Comparison of ENCODE assay signal across 8 cellular contexts in the genomic region with DNA sequence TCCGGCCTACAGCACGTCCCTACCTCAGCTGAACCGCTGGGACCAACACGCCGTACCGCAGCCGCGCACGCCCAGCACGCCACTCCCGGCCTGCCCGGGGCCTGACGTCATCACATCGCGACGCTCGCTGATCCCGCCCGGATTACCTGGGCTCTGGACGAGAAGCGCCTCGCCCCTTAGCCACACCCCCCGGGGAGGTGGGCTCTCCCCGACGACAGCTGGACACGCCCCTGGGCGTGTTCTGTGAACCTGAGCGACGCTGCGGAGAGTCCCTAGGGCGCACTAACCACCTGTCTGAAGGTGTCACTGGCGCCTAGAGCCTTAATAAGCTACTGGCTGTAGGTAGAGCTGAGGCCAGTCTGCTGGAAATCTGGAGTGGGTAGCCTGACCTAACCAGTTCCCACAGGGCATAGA. TPM values are rescaled to one million over a fixed set of nuclear protein-coding genes. Genes with fewer than 3 reads are reported as not detected.
A peak's percentile ranks its signal among the peaks of the same experiment; 100 is the strongest.
DNase-seq lines count a peak whose midpoint lies in the region; ATAC-seq and TF ChIP-seq lines count a peak whose summit lies in the region.
"Not testable (repeated sequence)": the region's sequence is repeated elsewhere in the genome, so short reads cannot be mapped to it uniquely, and the experiment has no call there.

Gene ZNG1A (minus strand): TSS at position 87 of the 414 bp plus-strand sequence. CDS start 87 bp downstream, outside the sequence.

- not testable (repeated sequence) for H3K4me2 ChIP-seq in MM.1S (ENCODE audit: low read depth, low read length)

- not testable (repeated sequence) for H3K36me3 Mint-ChIP-seq in CD8-positive, alpha-beta T cell; dendritic cell treated with granulocyte-macrophage colony-stimulating factor and Interleukin-4, amounts not matched to agents 40 ng/mL and 50 ng/mL, for 4 days (ENCODE audit: low read depth); stimulated activated memory B cell treated with anti-CD40 and anti-IgM and Interleukin-4, amounts not matched to agents 10 μg/mL and 1 μg/mL and 100 μg/mL, for 72 hours

- peak within 1 kb of the TSS; percentile 71 for H3K4me3 Mint-ChIP-seq in CD8-positive, alpha-beta T cell
- peak within 1 kb of the TSS; percentile 84 for H3K4me3 Mint-ChIP-seq in dendritic cell treated with granulocyte-macrophage colony-stimulating factor and Interleukin-4, amounts not matched to agents 40 ng/mL and 50 ng/mL, for 4 days
- H3K4me3 Mint-ChIP-seq in stimulated activated memory B cell treated with anti-CD40 and anti-IgM and Interleukin-4, amounts not matched to agents 10 μg/mL and 1 μg/mL and 100 μg/mL, for 72 hours = peak within 1 kb of the TSS; percentile 87

- not testable (repeated sequence) for TF ChIP-seq CTCF in CD8-positive, alpha-beta T cell (IDR thresholded peaks at IDR 0.05)
- TF ChIP-seq CTCF in MM.1S (IDR thresholded peaks at IDR 0.05; ENCODE audit: low read length) = peak; percentile 9; the same call in 1 of the 2 replicates

- not testable (repeated sequence) for H3K4me1 ChIP-seq in CD8-positive, alpha-beta T cell (ENCODE audit: insufficient read depth, low read length); MM.1S (ENCODE audit: low read length); iPS-20b (ENCODE audit: insufficient read depth, low read length)

- not testable (repeated sequence) for H2AFZ ChIP-seq in MM.1S (ENCODE audit: low read length)

- peak within 1 kb of the TSS; percentile 90 for H3K27ac Mint-ChIP-seq in CD8-positive, alpha-beta T cell
- peak within 1 kb of the TSS; percentile 88 for H3K27ac Mint-ChIP-seq in dendritic cell treated with granulocyte-macrophage colony-stimulating factor and Interleukin-4, amounts not matched to agents 40 ng/mL and 50 ng/mL, for 4 days
- peak within 1 kb of the TSS; percentile 83 for H3K27ac Mint-ChIP-seq in stimulated activated memory B cell treated with anti-CD40 and anti-IgM and Interleukin-4, amounts not matched to agents 10 μg/mL and 1 μg/mL and 100 μg/mL, for 72 hours

- intact Hi-C loops in CD8-positive, alpha-beta T cell (cut with DNase I, micrococcal nuclease) = loop anchor here in 1 of 2 experiments (5.0 kb wide), 1 partner anchor 103 kb away; no protein-coding TSS in a partner anchor
- intact Hi-C loops in dendritic cell treated with granulocyte-macrophage colony-stimulating factor and Interleukin-4, amounts not matched to agents 40 ng/mL and 50 ng/mL, for 4 days (cut with micrococcal nuclease) = not testable (repeated sequence)

- H3K36me3 ChIP-seq in CD8-positive, alpha-beta T cell (ENCODE audit: insufficient read depth, low read length); MM.1S (replicated peaks; ENCODE audit: insufficient read depth, low read length); iPS-20b (ENCODE audit: insufficient read depth, low read depth, low read length): not testable (repeated sequence)

- CTCF ChIA-PET in CD8-positive, alpha-beta T cell (lab: Charles Lee) = not testable (repeated sequence)

- H3K9ac ChIP-seq in MM.1S (ENCODE audit: low read length); iPS-20b (ENCODE audit: low read depth, low read length): not testable (repeated sequence)

- POLR2A ChIA-PET in CD8-positive, alpha-beta T cell (lab: Charles Lee) = not testable (repeated sequence)

- H3K27me3 Mint-ChIP-seq in CD8-positive, alpha-beta T cell (ENCODE audit: low read depth); dendritic cell treated with granulocyte-macrophage colony-stimulating factor and Interleukin-4, amounts not matched to agents 40 ng/mL and 50 ng/mL, for 4 days; stimulated activated memory B cell treated with anti-CD40 and anti-IgM and Interleukin-4, amounts not matched to agents 10 μg/mL and 1 μg/mL and 100 μg/mL, for 72 hours: not testable (repeated sequence)

- not testable (repeated sequence) for H3K27me3 ChIP-seq in CD8-positive, alpha-beta T cell (ENCODE audit: insufficient read depth, low read length); MM.1S (replicated peaks; ENCODE audit: insufficient read depth, low read length); iPS-20b (ENCODE audit: insufficient read depth, low read length)

- peak; percentile 55 to 90 (median 73) for DNase-seq in CD8-positive, alpha-beta T cell
- DNase-seq in MM.1S = peak; percentile 89
- peak; percentile 67 for DNase-seq in SK-N-DZ (ENCODE audit: low spot score)
- peak; percentile 71 for DNase-seq in activated T-cell treated with anti-CD3 and anti-CD28 coated beads for 48 hours (ENCODE audit: low read depth)
- DNase-seq in pulmonary artery endothelial cell (ENCODE audit: low read depth, low spot score) = peak; percentile 0

- H3K4me3 ChIP-seq in CD8-positive, alpha-beta T cell (ENCODE audit: low read depth, low read length) = not testable (repeated sequence)
- peak within 1 kb of the TSS; percentile 34; the same call in 1 of the 2 replicates for H3K4me3 ChIP-seq in MM.1S (ENCODE audit: low read length)
- peak within 1 kb of the TSS; percentile 54; the same call in 1 of the 2 replicates for H3K4me3 ChIP-seq in iPS-20b (ENCODE audit: low read length)

- H3K9me2 ChIP-seq in MM.1S (replicated peaks; ENCODE audit: insufficient read depth, low read length) = not testable (repeated sequence)

- H3K9me3 Mint-ChIP-seq in CD8-positive, alpha-beta T cell; dendritic cell treated with granulocyte-macrophage colony-stimulating factor and Interleukin-4, amounts not matched to agents 40 ng/mL and 50 ng/mL, for 4 days; stimulated activated memory B cell treated with anti-CD40 and anti-IgM and Interleukin-4, amounts not matched to agents 10 μg/mL and 1 μg/mL and 100 μg/mL, for 72 hours: not testable (repeated sequence)

- H3K79me2 ChIP-seq in MM.1S (ENCODE audit: low read length) = not testable (repeated sequence)

- not testable (repeated sequence) for H3K9me3 ChIP-seq in CD8-positive, alpha-beta T cell (ENCODE audit: low read length); MM.1S (replicated peaks; ENCODE audit: insufficient read depth, low read length); iPS-20b (ENCODE audit: insufficient read depth, low read depth, low read length)

- not testable (repeated sequence) for H4K20me1 ChIP-seq in MM.1S (ENCODE audit: insufficient read depth, low read length)

- not testable (repeated sequence) for H3F3A ChIP-seq in MM.1S (ENCODE audit: insufficient read depth, low read length)

- H3K4me1 Mint-ChIP-seq in CD8-positive, alpha-beta T cell (ENCODE audit: low read depth); dendritic cell treated with granulocyte-macrophage colony-stimulating factor and Interleukin-4, amounts not matched to agents 40 ng/mL and 50 ng/mL, for 4 days (ENCODE audit: low read depth); stimulated activated memory B cell treated with anti-CD40 and anti-IgM and Interleukin-4, amounts not matched to agents 10 μg/mL and 1 μg/mL and 100 μg/mL, for 72 hours: not testable (repeated sequence)

- not testable (repeated sequence) for ATAC-seq in CD8-positive, alpha-beta T cell; stimulated activated memory B cell treated with anti-CD40 and anti-IgM and Interleukin-4, amounts not matched to agents 10 μg/mL and 1 μg/mL and 100 μg/mL, for 72 hours

- peak within 1 kb of the TSS; percentile 20 for H3K27ac ChIP-seq in CD8-positive, alpha-beta T cell (ENCODE audit: low read depth, low read length)
- H3K27ac ChIP-seq in MM.1S (ENCODE audit: low read length); iPS-20b (ENCODE audit: low read length): not testable (repeated sequence)

RNA-seq across cellular contexts. Expression of gene ZNG1A, which starts in this region (rescaled TPM):
- total RNA-seq in CD8-positive, alpha-beta T cell = 10 to 100 TPM; 12.7 to 13.6 TPM
- 24.2 and 29.5 TPM in 2 replicates for polyA plus RNA-seq in SK-N-DZ (2014; cell fraction: cytosol; rRNA removed)
- 31.2 and 31.3 TPM in 2 replicates for polyA plus RNA-seq in SK-N-DZ (2014; cell fraction: nucleus; rRNA removed)
- total RNA-seq in pulmonary artery endothelial cell = 27.8 and 32.5 TPM in 2 replicates

Comparison
In these comparisons a context has a peak if more than half of its experiments do, and no peak if none do; other contexts are left out.
1. DNase-seq: peak in every context shown above with its lines; median percentile 89 in MM.1S; 73 in CD8-positive, alpha-beta T cell; 71 in activated T-cell treated with anti-CD3 and anti-CD28 coated beads for 48 hours; 67 in SK-N-DZ; 0 in pulmonary artery endothelial cell.